11 cellular contexts compared by ENCODE assay signal in the genomic region with DNA sequence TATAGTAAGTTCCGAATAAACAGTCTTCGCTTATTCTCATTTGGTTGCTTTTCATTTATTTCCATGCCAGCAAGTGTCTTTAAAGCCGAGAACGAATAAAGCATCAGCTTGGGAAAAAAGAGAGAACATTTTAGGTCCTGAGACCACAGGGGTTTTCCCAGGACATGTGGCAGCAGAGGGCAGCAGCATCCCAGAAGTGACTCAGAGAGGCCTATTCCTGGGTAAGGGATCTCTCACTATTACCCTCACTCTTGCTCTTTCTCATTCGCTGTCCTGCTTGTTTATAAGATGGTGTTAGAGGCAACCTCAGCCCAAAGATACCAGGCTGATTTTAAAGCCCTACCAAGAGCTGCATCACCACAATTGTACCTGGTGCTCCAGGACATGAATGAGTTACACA. TPM values are rescaled to one million over a fixed set of nuclear protein-coding genes. Genes with fewer than 3 reads are reported as not detected.
"Had no signal": no experiment of that assay in that cellular context is flagged by ENCODE, and none has a peak within 500 bp of the region (broad histone marks: within the 10 kb centered on the region; RNA-seq: fewer than 3 reads in every experiment).

No MANE protein-coding gene starts in this region.

RNA-seq across cellular contexts. Expression of gene TCP11X2, which starts 7.2 kb away (rescaled TPM):
- total RNA-seq: activated B cell treated with CpG ODN at 0.5 μM for 24 hours; activated CD4-positive, alpha-beta T cell treated with anti-CD3 and anti-CD28 coated beads, Interleukin-2, amount 10 ng/mL, durations not matched to agents 24 days and 14 days; activated CD8-positive, alpha-beta memory T cell treated with anti-CD3 and anti-CD28 coated beads, Interleukin-2, amount 10 ng/mL, durations not matched to agents 7 days and 5 days; activated naive CD4-positive, alpha-beta T cell treated with anti-CD3 and anti-CD28 coated beads, Interleukin-2, amount 50 U/mL, for 72 hours; activated T-helper 1 cell treated with anti-CD3 and anti-CD28 coated beads, Interleukin-12 subunit alpha, Interleukin-12 subunit beta, Interleukin-2, Interleukin-4 antibody, amounts not matched to agents 30 ng/mL and 10 ng/mL and 1 ng/mL, durations not matched to agents 14 hours and 24 hours and 36 hours; ascending aorta; OCI-LY7; Peyer's patch; SK-MEL-5 had no signal
- polyA plus RNA-seq: cardiac muscle cell had no signal

RNA-seq across cellular contexts. Expression of gene TMSB15A, which starts 37.8 kb away (rescaled TPM):
- total RNA-seq: activated B cell treated with CpG ODN at 0.5 μM for 24 hours; activated CD4-positive, alpha-beta T cell treated with anti-CD3 and anti-CD28 coated beads, Interleukin-2, amount 10 ng/mL, durations not matched to agents 24 days and 14 days; activated T-helper 1 cell treated with anti-CD3 and anti-CD28 coated beads, Interleukin-12 subunit alpha, Interleukin-12 subunit beta, Interleukin-2, Interleukin-4 antibody, amounts not matched to agents 30 ng/mL and 10 ng/mL and 1 ng/mL, durations not matched to agents 14 hours and 24 hours and 36 hours; ascending aorta; OCI-LY7; Peyer's patch; T-helper 17 cell had no signal

RNA-seq across cellular contexts. Expression of gene NXF2B, which starts 39.0 kb away (rescaled TPM):
- total RNA-seq: activated B cell treated with CpG ODN at 0.5 μM for 24 hours; activated CD4-positive, alpha-beta T cell treated with anti-CD3 and anti-CD28 coated beads, Interleukin-2, amount 10 ng/mL, durations not matched to agents 24 days and 14 days; activated CD8-positive, alpha-beta memory T cell treated with anti-CD3 and anti-CD28 coated beads, Interleukin-2, amount 10 ng/mL, durations not matched to agents 7 days and 5 days; activated naive CD4-positive, alpha-beta T cell treated with anti-CD3 and anti-CD28 coated beads, Interleukin-2, amount 50 U/mL, for 72 hours; activated T-helper 1 cell treated with anti-CD3 and anti-CD28 coated beads, Interleukin-12 subunit alpha, Interleukin-12 subunit beta, Interleukin-2, Interleukin-4 antibody, amounts not matched to agents 30 ng/mL and 10 ng/mL and 1 ng/mL, durations not matched to agents 14 hours and 24 hours and 36 hours; ascending aorta; cardiac muscle cell; OCI-LY7; Peyer's patch; T-helper 17 cell had no signal
